Comparison of ENCODE assay signal across 15 cellular contexts in genomic region chr5:146944764-146945710, GRCh38.
A peak's percentile ranks its signal among the peaks of the same experiment; 100 is the strongest.
DNase-seq lines count a peak whose midpoint lies in the region; ATAC-seq and TF ChIP-seq lines count a peak whose summit lies in the region.
"Had no signal": no experiment of that assay in that cellular context is flagged by ENCODE, and none has a peak within 500 bp of the region (broad histone marks: within the 10 kb centered on the region; RNA-seq: fewer than 3 reads in every experiment).

No MANE protein-coding gene starts in this region.

- H3K36me3 ChIP-seq in endocrine pancreas (ENCODE audit: control insufficient read depth, insufficient read depth, low read length) (no peaks in the 10 kb centered on the region), right lobe of liver (no peaks in the 10 kb centered on the region), hepatocyte (replicated peaks; ENCODE audit: insufficient read depth, low read depth) (no peaks in the 10 kb centered on the region)

- WGBS in right lobe of liver (ENCODE audit: insufficient coverage, low coverage, low lambda C conversion rate, missing lambda C conversion rate): 24% methylated on average over 4 of the region's 4 CpGs
- WGBS in hepatocyte (ENCODE audit: low lambda C conversion rate, missing lambda C conversion rate): 51% methylated on average over 4 of the region's 4 CpGs

- H3K9me3 ChIP-seq in endocrine pancreas (ENCODE audit: control insufficient read depth, low read length) (no peaks in the 10 kb centered on the region), right lobe of liver (no peaks in the 10 kb centered on the region), hepatocyte (ENCODE audit: low read depth) (no peaks in the 10 kb centered on the region)
- H3K9me3 ChIP-seq: A549, Caco-2 had no signal

- H3K27me3 Mint-ChIP-seq in natural killer cell (ENCODE audit: low read depth in 2 of 2): no peaks in the 10 kb centered on the region
- H3K27me3 Mint-ChIP-seq in activated naive CD4-positive, alpha-beta T cell treated with anti-CD3 and anti-CD28 coated beads for 36 hours (ENCODE audit: low read depth): no peaks in the 10 kb centered on the region
- H3K27me3 Mint-ChIP-seq: CD4-positive, alpha-beta T cell had no signal

- H3K9ac ChIP-seq in endocrine pancreas (ENCODE audit: control insufficient read depth, insufficient read depth, low read length): no peak overlapping the region

- no peaks in the 10 kb centered on the region for H3K9me3 Mint-ChIP-seq in natural killer cell
- no peaks in the 10 kb centered on the region for H3K9me3 Mint-ChIP-seq in activated naive CD4-positive, alpha-beta T cell treated with anti-CD3 and anti-CD28 coated beads for 36 hours
- H3K9me3 Mint-ChIP-seq: CD4-positive, alpha-beta T cell; GM23338 had no signal

- H3K9me2 ChIP-seq in hepatocyte (replicated peaks; ENCODE audit: insufficient read depth): no peaks in the 10 kb centered on the region

- H3K4me2 ChIP-seq in hepatocyte: no peak overlapping the region
- H3K4me2 ChIP-seq: A549, GM23338 had no signal

- no peaks in the 10 kb centered on the region for H4K20me1 ChIP-seq in hepatocyte (ENCODE audit: insufficient read depth, poor library complexity, severe bottlenecking)

- peak; percentile 71 to 87 (median 78) for ATAC-seq in right lobe of liver
- ATAC-seq in natural killer cell: no peak
- ATAC-seq: A549, GM23338 had no signal

- H3K27ac Mint-ChIP-seq in natural killer cell: no peak overlapping the region
- no peak overlapping the region for H3K27ac Mint-ChIP-seq in activated naive CD4-positive, alpha-beta T cell treated with anti-CD3 and anti-CD28 coated beads for 36 hours
- H3K27ac Mint-ChIP-seq: CD4-positive, alpha-beta T cell; GM23338 had no signal

- DNase-seq in NCI-H446 treated with DMSO at 0.1 percent for 48 hours (lab: John Stamatoyannopoulos, UW) (peak; percentile 39), right lobe of liver (peak in 1 of 3 donors; percentile 46), hepatocyte (ENCODE audit: low spot score) (no peak), natural killer cell (no peak)
- DNase-seq in activated naive CD4-positive, alpha-beta T cell treated with anti-CD3 and anti-CD28 coated beads for 36 hours: no peak
- DNase-seq: AML-193; Caco-2; CD4-positive, alpha-beta T cell; HCEC 1CT; IMR-90 had no signal

- TF ChIP-seq CTCF in right lobe of liver (IDR thresholded peaks at IDR 0.05): no peak
- TF ChIP-seq CTCF in hepatocyte (IDR thresholded peaks at IDR 0.05; ENCODE audit: poor library complexity): no peak
- no peak for TF ChIP-seq CTCF in natural killer cell (IDR thresholded peaks at IDR 0.05)

- no peak overlapping the region for H2AFZ ChIP-seq in hepatocyte
- H2AFZ ChIP-seq: GM23338 had no signal

- H3K4me3 ChIP-seq in endocrine pancreas (ENCODE audit: control insufficient read depth, insufficient read depth, low read length) (peak overlapping the region; percentile 22), right lobe of liver (peak overlapping the region in 1 of 3 donors; percentile 6), hepatocyte (no peak overlapping the region)
- H3K4me3 ChIP-seq: A549, GM23338 had no signal

- no peak for TF ChIP-seq POLR2A in right lobe of liver (IDR thresholded peaks at IDR 0.05)

- H3K4me1 ChIP-seq in endocrine pancreas (ENCODE audit: control insufficient read depth, insufficient read depth, low read length): peaks cover 8% of the 10 kb centered on the region
- peaks cover 0 to 22% (median 3%) of the 10 kb centered on the region in 4 donors for H3K4me1 ChIP-seq in right lobe of liver
- no peaks in the 10 kb centered on the region for H3K4me1 ChIP-seq in hepatocyte (ENCODE audit: insufficient read depth)
- H3K4me1 ChIP-seq: A549, Caco-2 had no signal

- H3K36me3 Mint-ChIP-seq in natural killer cell: no peaks in the 10 kb centered on the region
- H3K36me3 Mint-ChIP-seq in activated naive CD4-positive, alpha-beta T cell treated with anti-CD3 and anti-CD28 coated beads for 36 hours (ENCODE audit: low read depth): no peaks in the 10 kb centered on the region

- CTCF ChIA-PET in activated naive CD4-positive, alpha-beta T cell treated with anti-CD3 and anti-CD28 coated beads for 36 hours (lab: Charles Lee): interaction anchor here (1.2 to 2.3 kb wide), 4 partner anchors 19 to 402 kb away, joined by 3 to 8 read pairs (median 4); no protein-coding TSS in a partner anchor

- intact Hi-C loops in right lobe of liver (cut with DNase I) (no loop called here), natural killer cell (cut with micrococcal nuclease) (loop anchor here (5.0 kb wide), 1 partner anchor 283 kb away; no protein-coding TSS in a partner anchor)
- intact Hi-C loops in activated naive CD4-positive, alpha-beta T cell treated with anti-CD3 and anti-CD28 coated beads for 36 hours (cut with micrococcal nuclease): no loop called here

- no peak overlapping the region for H3K4me3 Mint-ChIP-seq in natural killer cell
- H3K4me3 Mint-ChIP-seq in activated naive CD4-positive, alpha-beta T cell treated with anti-CD3 and anti-CD28 coated beads for 36 hours: no peak overlapping the region
- H3K4me3 Mint-ChIP-seq: CD4-positive, alpha-beta T cell; GM23338 had no signal

- H3K4me1 Mint-ChIP-seq in natural killer cell: peaks cover 13% of the 10 kb centered on the region in 2 donors
- H3K4me1 Mint-ChIP-seq in activated naive CD4-positive, alpha-beta T cell treated with anti-CD3 and anti-CD28 coated beads for 36 hours (ENCODE audit: low read depth): peaks cover 5% of the 10 kb centered on the region

- H3K79me2 ChIP-seq in hepatocyte: no peaks in the 10 kb centered on the region

- H3K27me3 ChIP-seq in endocrine pancreas (ENCODE audit: control insufficient read depth, insufficient read depth, low read length): no peaks in the 10 kb centered on the region
- no peaks in the 10 kb centered on the region for H3K27me3 ChIP-seq in right lobe of liver
- H3K27me3 ChIP-seq in hepatocyte: no peaks in the 10 kb centered on the region

- peak overlapping the region in 2 of 3 donors; percentile 54 to 61 for H3K27ac ChIP-seq in right lobe of liver
- H3K27ac ChIP-seq in hepatocyte: no peak overlapping the region
- H3K27ac ChIP-seq: A549, C4-2B, HL-60 had no signal

Comparison
In these comparisons a context has a peak if more than half of its experiments do, and no peak if none do; other contexts are left out.
1. ATAC-seq: peak in right lobe of liver (4 of 4); none in natural killer cell (0 of 3).